In the genomic region with DNA sequence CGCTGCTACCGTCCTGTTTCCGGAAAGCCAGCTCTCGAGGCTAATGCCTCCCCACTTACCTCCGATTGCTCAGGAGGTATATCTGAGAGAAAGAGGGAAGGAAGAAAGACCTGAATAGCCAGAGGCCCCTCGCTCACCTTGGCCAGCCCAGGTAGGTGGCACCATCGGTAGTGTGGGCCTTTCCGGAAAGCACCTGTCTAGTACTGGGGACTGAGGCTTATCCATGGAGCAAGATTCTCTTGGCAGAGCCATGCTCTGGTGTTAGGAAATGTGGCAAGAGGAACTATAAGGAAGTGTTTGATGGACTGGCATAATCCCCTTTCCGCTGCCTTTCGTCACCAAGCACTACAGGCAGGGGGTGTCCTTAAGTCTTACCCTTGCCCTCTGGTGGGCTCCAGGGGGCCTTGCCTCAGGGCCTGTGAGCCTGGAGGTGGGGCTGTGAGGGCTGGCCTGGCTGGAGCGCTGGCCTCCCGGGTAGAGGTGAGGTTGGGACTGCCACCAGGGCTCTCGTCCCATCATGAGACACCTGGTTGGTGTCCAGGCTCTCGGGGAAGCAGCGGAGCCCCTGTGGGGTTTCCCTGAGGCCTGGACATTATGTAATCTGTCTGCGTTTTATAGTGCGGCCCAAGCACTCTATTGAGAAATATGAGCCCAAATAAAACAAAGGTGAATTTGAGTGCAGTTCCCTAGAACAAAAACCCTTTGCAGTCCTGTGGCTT, we compare ENCODE assay signal across 8 cellular contexts. TPM values are rescaled to one million over a fixed set of nuclear protein-coding genes. Genes with fewer than 3 reads are reported as not detected.
DNase-seq lines count a peak whose midpoint lies in the region; ATAC-seq and TF ChIP-seq lines count a peak whose summit lies in the region.

No MANE protein-coding gene starts in this region.

- no peak overlapping the region for H3K4me2 ChIP-seq in Karpas-422 (ENCODE audit: low read depth, low read length, poor library complexity, severe bottlenecking)

- no peak for TF ChIP-seq CTCF in VCaP (conservative IDR thresholded peaks at IDR 0.05)

- H3K4me1 ChIP-seq in Karpas-422 (ENCODE audit: low read length), result peaks cover 16% of the 10 kb centered on the region

- peak overlapping the region; percentile 83 for H3K4me3 ChIP-seq in iPS-11a (ENCODE audit: low read depth, low read length)
- H3K4me3 ChIP-seq in Karpas-422 (ENCODE audit: low read length), result no peak overlapping the region

- H3K4me1 Mint-ChIP-seq in T-helper 2 cell treated with Interferon-gamma antibody and Interleukin-4, amounts not matched to agents 5 μg/mL and 100 μg/mL, for 36 hours (ENCODE audit: low read depth), result peaks cover 69% of the 10 kb centered on the region
- H3K4me1 Mint-ChIP-seq in stimulated activated effector memory CD8-positive, alpha-beta T cell treated with anti-CD3 and anti-CD28 coated beads, Interleukin-12 subunit alpha, Interleukin-12 subunit beta, amount 100 ng/mL, for 72 hours, result peaks cover 80% of the 10 kb centered on the region

- no peak overlapping the region for H3K9ac ChIP-seq in Karpas-422 (ENCODE audit: low read length)

- no peak overlapping the region for H2AFZ ChIP-seq in Karpas-422 (ENCODE audit: low read length)

- peak overlapping the region; percentile 83 for H3K27ac ChIP-seq in VCaP
- no peak overlapping the region for H3K27ac ChIP-seq in Karpas-422 (ENCODE audit: low read length)

- no peak for DNase-seq in T-helper 2 cell treated with Interferon-gamma antibody and Interleukin-4, amounts not matched to agents 5 μg/mL and 100 μg/mL, for 36 hours (ENCODE audit: low spot score)
- no peak for DNase-seq in T-helper 2 cell
- no peak for DNase-seq in stimulated activated effector memory CD8-positive, alpha-beta T cell treated with anti-CD3 and anti-CD28 coated beads, Interleukin-12 subunit alpha, Interleukin-12 subunit beta, amount 100 ng/mL, for 72 hours (ENCODE audit: low spot score in 2 of 2)
- DNase-seq in Karpas-422, result no peak
- no peak for DNase-seq in pons (ENCODE audit: low spot score)
- DNase-seq in RKO (ENCODE audit: low spot score), result no peak

- peaks cover 6% of the 10 kb centered on the region for H3K9me3 Mint-ChIP-seq in T-helper 2 cell treated with Interferon-gamma antibody and Interleukin-4, amounts not matched to agents 5 μg/mL and 100 μg/mL, for 36 hours
- H3K9me3 Mint-ChIP-seq in stimulated activated effector memory CD8-positive, alpha-beta T cell treated with anti-CD3 and anti-CD28 coated beads, Interleukin-12 subunit alpha, Interleukin-12 subunit beta, amount 100 ng/mL, for 72 hours, result peaks cover 3% of the 10 kb centered on the region

- no peaks in the 10 kb centered on the region for H3K9me2 ChIP-seq in Karpas-422 (replicated peaks; ENCODE audit: insufficient read depth, low read length)

- H3K4me3 Mint-ChIP-seq in T-helper 2 cell treated with Interferon-gamma antibody and Interleukin-4, amounts not matched to agents 5 μg/mL and 100 μg/mL, for 36 hours, result peak overlapping the region; percentile 85
- H3K4me3 Mint-ChIP-seq in stimulated activated effector memory CD8-positive, alpha-beta T cell treated with anti-CD3 and anti-CD28 coated beads, Interleukin-12 subunit alpha, Interleukin-12 subunit beta, amount 100 ng/mL, for 72 hours, result peak overlapping the region; percentile 85

- H3K36me3 Mint-ChIP-seq in T-helper 2 cell treated with Interferon-gamma antibody and Interleukin-4, amounts not matched to agents 5 μg/mL and 100 μg/mL, for 36 hours (ENCODE audit: low read depth), result peaks cover 25% of the 10 kb centered on the region
- peaks cover 19% of the 10 kb centered on the region for H3K36me3 Mint-ChIP-seq in stimulated activated effector memory CD8-positive, alpha-beta T cell treated with anti-CD3 and anti-CD28 coated beads, Interleukin-12 subunit alpha, Interleukin-12 subunit beta, amount 100 ng/mL, for 72 hours

- 0 out of 2 replicates have a peak, but pooled peaks cover 3% of the 10 kb centered on the region for H3K27me3 ChIP-seq in Karpas-422 (ENCODE audit: low read length)

- H3K27me3 Mint-ChIP-seq in T-helper 2 cell treated with Interferon-gamma antibody and Interleukin-4, amounts not matched to agents 5 μg/mL and 100 μg/mL, for 36 hours (ENCODE audit: low read depth), result peaks cover 11% of the 10 kb centered on the region

- no peaks in the 10 kb centered on the region for H3K36me3 ChIP-seq in Karpas-422 (ENCODE audit: insufficient read depth, low read length)

- H4K20me1 ChIP-seq in Karpas-422 (ENCODE audit: insufficient read depth, low read depth, low read length), result peaks cover 55% of the 10 kb centered on the region; the same call in 1 of the 2 replicates

- ATAC-seq in stimulated activated effector memory CD8-positive, alpha-beta T cell treated with anti-CD3 and anti-CD28 coated beads, Interleukin-12 subunit alpha, Interleukin-12 subunit beta, amount 100 ng/mL, for 72 hours, result no peak

- H3K79me2 ChIP-seq in Karpas-422 (ENCODE audit: low read length), result no peaks in the 10 kb centered on the region

- no peaks in the 10 kb centered on the region for H3K9me3 ChIP-seq in Karpas-422 (ENCODE audit: low read length)

- peak overlapping the region; percentile 22 for H3K27ac Mint-ChIP-seq in T-helper 2 cell treated with Interferon-gamma antibody and Interleukin-4, amounts not matched to agents 5 μg/mL and 100 μg/mL, for 36 hours
- H3K27ac Mint-ChIP-seq in stimulated activated effector memory CD8-positive, alpha-beta T cell treated with anti-CD3 and anti-CD28 coated beads, Interleukin-12 subunit alpha, Interleukin-12 subunit beta, amount 100 ng/mL, for 72 hours, result peak overlapping the region; percentile 92

RNA-seq across cellular contexts. Expression of gene CMIP, which starts 2.9 kb away (rescaled TPM):
- total RNA-seq in Karpas-422 (2014; rRNA removed; shearing (Covaris generic); ENCODE audit: low replicate concordance), result 5.0 and 12.7 TPM in 2 replicates
